In genomic region chr10:72550239-72550638, GRCh38 we compare ENCODE assay signal across 29 cellular contexts.
"Had no signal": no experiment of that assay in that cellular context is flagged by ENCODE, and none has a peak within 500 bp of the region (broad histone marks: within the 10 kb centered on the region; RNA-seq: fewer than 3 reads in every experiment).

No MANE protein-coding gene starts in this region.

- H3K4me3 ChIP-seq: body of pancreas, cardiac muscle cell, coronary artery, dorsolateral prefrontal cortex, heart right ventricle, neural progenitor cell, suprapubic skin, tibial artery had no signal

- H3K4me1 ChIP-seq: body of pancreas, suprapubic skin, tibial artery had no signal

- H3K4me3 Mint-ChIP-seq: activated CD4-positive, alpha-beta T cell treated with anti-CD3 and anti-CD28 coated beads for 36 hours; activated CD8-positive, alpha-beta memory T cell treated with anti-CD3 and anti-CD28 coated beads, Interleukin-2, amount 10 ng/mL, durations not matched to agents 7 days and 5 days; activated CD8-positive, alpha-beta T cell treated with anti-CD3 and anti-CD28 coated beads, Interleukin-2, amount 10 ng/mL, durations not matched to agents 7 days and 5 days; activated naive CD8-positive, alpha-beta T cell; activated T-cell treated with anti-CD3 and anti-CD28 coated beads, Interleukin-2, amount 50 U/mL, for 72 hours; naive thymus-derived CD8-positive, alpha-beta T cell; neural progenitor cell; T-helper 2 cell treated with Interferon-gamma antibody and Interleukin-4, amounts not matched to agents 5 μg/mL and 100 μg/mL, for 36 hours had no signal

- H3K9me3 ChIP-seq: body of pancreas, heart right ventricle, suprapubic skin, tibial artery had no signal

- H3K27me3 Mint-ChIP-seq: activated CD4-positive, alpha-beta T cell treated with anti-CD3 and anti-CD28 coated beads for 36 hours; activated CD8-positive, alpha-beta memory T cell treated with anti-CD3 and anti-CD28 coated beads, Interleukin-2, amount 10 ng/mL, durations not matched to agents 7 days and 5 days; activated naive CD8-positive, alpha-beta T cell; naive thymus-derived CD8-positive, alpha-beta T cell had no signal

- H3K27ac Mint-ChIP-seq: activated CD4-positive, alpha-beta T cell treated with anti-CD3 and anti-CD28 coated beads for 36 hours; activated CD8-positive, alpha-beta memory T cell treated with anti-CD3 and anti-CD28 coated beads, Interleukin-2, amount 10 ng/mL, durations not matched to agents 7 days and 5 days; activated naive CD8-positive, alpha-beta T cell; activated T-cell treated with anti-CD3 and anti-CD28 coated beads, Interleukin-2, amount 50 U/mL, for 72 hours; neural progenitor cell; T-helper 2 cell treated with Interferon-gamma antibody and Interleukin-4, amounts not matched to agents 5 μg/mL and 100 μg/mL, for 36 hours had no signal

- H3K27ac ChIP-seq: body of pancreas, cardiac muscle cell, coronary artery, dorsolateral prefrontal cortex, heart right ventricle, neural progenitor cell, suprapubic skin, tibial artery had no signal

- ATAC-seq: activated CD4-positive, alpha-beta T cell treated with anti-CD3 and anti-CD28 coated beads for 36 hours; activated CD8-positive, alpha-beta memory T cell treated with anti-CD3 and anti-CD28 coated beads, Interleukin-2, amount 10 ng/mL, durations not matched to agents 7 days and 5 days; activated CD8-positive, alpha-beta T cell treated with anti-CD3 and anti-CD28 coated beads, Interleukin-2, amount 10 ng/mL, durations not matched to agents 7 days and 5 days; activated T-cell treated with anti-CD3 and anti-CD28 coated beads, Interleukin-2, amount 50 U/mL, for 72 hours; body of pancreas; heart right ventricle; naive thymus-derived CD8-positive, alpha-beta T cell; right cardiac atrium had no signal

- H3K9me3 Mint-ChIP-seq: activated T-cell treated with anti-CD3 and anti-CD28 coated beads, Interleukin-2, amount 50 U/mL, for 72 hours; naive thymus-derived CD8-positive, alpha-beta T cell; neural progenitor cell; T-helper 2 cell treated with Interferon-gamma antibody and Interleukin-4, amounts not matched to agents 5 μg/mL and 100 μg/mL, for 36 hours had no signal

- H3K4me1 Mint-ChIP-seq: activated CD4-positive, alpha-beta T cell treated with anti-CD3 and anti-CD28 coated beads for 36 hours; activated CD8-positive, alpha-beta memory T cell treated with anti-CD3 and anti-CD28 coated beads, Interleukin-2, amount 10 ng/mL, durations not matched to agents 7 days and 5 days; naive thymus-derived CD8-positive, alpha-beta T cell; neural progenitor cell had no signal

- DNase-seq: activated CD4-positive, alpha-beta T cell treated with anti-CD3 and anti-CD28 coated beads for 36 hours; activated CD4-positive, CD25-positive, alpha-beta regulatory T cell; activated CD8-positive, alpha-beta memory T cell treated with anti-CD3 and anti-CD28 coated beads, Interleukin-2, amount 10 ng/mL, durations not matched to agents 7 days and 5 days; activated CD8-positive, alpha-beta T cell treated with anti-CD3 and anti-CD28 coated beads, Interleukin-2, amount 10 ng/mL, durations not matched to agents 7 days and 5 days; activated naive CD4-positive, alpha-beta T cell; activated T-cell treated with anti-CD3 and anti-CD28 coated beads for 4 hours; activated T-cell treated with anti-CD3 and anti-CD28 coated beads, Interleukin-2, amount 50 U/mL, for 72 hours; aorta; body of pancreas; cerebellar nuclear complex; dorsolateral prefrontal cortex; effector memory CD4-positive, alpha-beta T cell; foreskin fibroblast; heart right ventricle; mesenchymal stem cell; naive thymus-derived CD8-positive, alpha-beta T cell; posterior cingulate gyrus; right cardiac atrium; stimulated activated CD4-positive, alpha-beta T cell treated with anti-CD3 and anti-CD28 coated beads, Interleukin-15, amount 100 ng/mL, for 24 hours; stimulated activated CD4-positive, alpha-beta T cell treated with anti-CD3 and anti-CD28 coated beads, Interleukin-2, amount 100 ng/mL, for 24 hours; stimulated activated naive CD4-positive, alpha-beta T cell; T-helper 1 cell; tibial artery had no signal

- H3K36me3 ChIP-seq: neural progenitor cell had no signal

- H3K27me3 ChIP-seq: body of pancreas, cardiac muscle cell, dorsolateral prefrontal cortex, heart right ventricle, neural progenitor cell, suprapubic skin, tibial artery had no signal
